ENCODE assay signal across 21 cellular contexts in genomic region chr2:98585386-98585785, GRCh38.
"Had no signal": no experiment of that assay in that cellular context is flagged by ENCODE, and none has a peak within 500 bp of the region (broad histone marks: within the 10 kb centered on the region; RNA-seq: fewer than 3 reads in every experiment).

No MANE protein-coding gene starts in this region.

- H3K27ac ChIP-seq: gastrocnemius medialis, heart right ventricle, left ventricle myocardium inferior, lower lobe of right lung, parathyroid adenoma, prostate gland, right lobe of liver, tibial artery, upper lobe of left lung, vagina had no signal

- H3K36me3 ChIP-seq: prostate gland had no signal

- ATAC-seq: gastrocnemius medialis; heart right ventricle; lower lobe of right lung; natural killer cell; right lobe of liver; stimulated activated memory B cell treated with anti-CD40 and anti-IgM and Interleukin-4, amounts not matched to agents 10 μg/mL and 1 μg/mL and 100 μg/mL, for 72 hours had no signal

- H3K4me3 Mint-ChIP-seq: memory B cell; mesothelial cell of epicardium; natural killer cell; neural crest cell; stimulated activated memory B cell treated with anti-CD40 and anti-IgM and Interleukin-4, amounts not matched to agents 10 μg/mL and 1 μg/mL and 100 μg/mL, for 72 hours; stimulated activated naive CD8-positive, alpha-beta T cell treated with anti-CD3 and anti-CD28 coated beads, Interleukin-15, Interleukin-2, amounts not matched to agents 100 ng/mL and 50 ng/mL, for 24 hours had no signal

- H3K4me3 ChIP-seq: gastrocnemius medialis, heart right ventricle, left ventricle myocardium inferior, lower lobe of right lung, prostate gland, right lobe of liver, tibial artery, upper lobe of left lung, vagina had no signal

- H3K27me3 ChIP-seq: gastrocnemius medialis, heart right ventricle, right lobe of liver, tibial artery, upper lobe of left lung, vagina had no signal

- H3K4me1 Mint-ChIP-seq: mesothelial cell of epicardium, natural killer cell, neural crest cell had no signal

- H3K4me1 ChIP-seq: gastrocnemius medialis, heart right ventricle, left ventricle myocardium inferior, lower lobe of right lung, parathyroid adenoma, prostate gland, tibial artery, upper lobe of left lung, vagina had no signal

- H3K27ac Mint-ChIP-seq: memory B cell; mesothelial cell of epicardium; natural killer cell; stimulated activated memory B cell treated with anti-CD40 and anti-IgM and Interleukin-4, amounts not matched to agents 10 μg/mL and 1 μg/mL and 100 μg/mL, for 72 hours had no signal

- H3K27me3 Mint-ChIP-seq: memory B cell; stimulated activated memory B cell treated with anti-CD40 and anti-IgM and Interleukin-4, amounts not matched to agents 10 μg/mL and 1 μg/mL and 100 μg/mL, for 72 hours; stimulated activated naive CD8-positive, alpha-beta T cell treated with anti-CD3 and anti-CD28 coated beads, Interleukin-15, Interleukin-2, amounts not matched to agents 100 ng/mL and 50 ng/mL, for 24 hours had no signal

- H2AFZ ChIP-seq: parathyroid adenoma had no signal

- H3K9ac ChIP-seq: parathyroid adenoma had no signal

- DNase-seq: dermis blood vessel endothelial cell; erythroblast; gastrocnemius medialis; heart right ventricle; hypothalamus; left ventricle myocardium inferior; lower lobe of right lung; natural killer cell; nucleus accumbens; right lobe of liver; stimulated activated CD4-positive, alpha-beta T cell treated with anti-CD3 and anti-CD28 coated beads, Interleukin-4, amount 100 ng/mL, for 1 hour; tibial artery; upper lobe of left lung had no signal

- H3K9me3 Mint-ChIP-seq: memory B cell; mesothelial cell of epicardium; natural killer cell; neural crest cell; stimulated activated memory B cell treated with anti-CD40 and anti-IgM and Interleukin-4, amounts not matched to agents 10 μg/mL and 1 μg/mL and 100 μg/mL, for 72 hours; stimulated activated naive CD8-positive, alpha-beta T cell treated with anti-CD3 and anti-CD28 coated beads, Interleukin-15, Interleukin-2, amounts not matched to agents 100 ng/mL and 50 ng/mL, for 24 hours had no signal

- H3K9me3 ChIP-seq: gastrocnemius medialis, heart right ventricle, left ventricle myocardium inferior, lower lobe of right lung, prostate gland, right lobe of liver, tibial artery, upper lobe of left lung, vagina had no signal
